37 cellular contexts compared by ENCODE assay signal in genomic region chr1:146022403-146023127, GRCh38. TPM values are rescaled to one million over a fixed set of nuclear protein-coding genes. Genes with fewer than 3 reads are reported as not detected.
"Had no signal": no experiment of that assay in that cellular context is flagged by ENCODE, and none has a peak within 500 bp of the region (broad histone marks: within the 10 kb centered on the region; RNA-seq: fewer than 3 reads in every experiment).

No MANE protein-coding gene starts in this region.

- H3K27ac ChIP-seq: cardiac muscle cell, Peyer's patch, WERI-Rb-1 had no signal

- H3K36me3 ChIP-seq: cardiac muscle cell, MG63, Peyer's patch, WERI-Rb-1 had no signal

- H3K4me3 ChIP-seq: cardiac muscle cell, MG63, Peyer's patch had no signal

- H3K9me3 ChIP-seq: MG63, Peyer's patch had no signal

- DNase-seq: activated CD4-positive, alpha-beta T cell treated with anti-CD3 and anti-CD28 coated beads, Interleukin-2, amount 10 ng/mL, durations not matched to agents 24 days and 14 days; activated CD4-positive, alpha-beta T cell treated with anti-CD3 and anti-CD28 coated beads, Interleukin-2, amount 50 U/mL, for 4 hours; activated CD4-positive, CD25-positive, alpha-beta regulatory T cell; activated CD8-positive, alpha-beta T cell treated with anti-CD3 and anti-CD28 coated beads for 36 hours; activated effector memory CD4-positive, alpha-beta T cell treated with anti-CD3 and anti-CD28 coated beads, Interleukin-2, amount 50 U/mL, for 16 hours; activated naive CD4-positive, alpha-beta T cell; activated naive CD4-positive, alpha-beta T cell treated with anti-CD3 and anti-CD28 coated beads, Interleukin-2, amount 50 U/mL, for 16 hours; activated naive CD8-positive, alpha-beta T cell treated with anti-CD3 and anti-CD28 coated beads for 36 hours; activated T-cell treated with anti-CD3 and anti-CD28 coated beads, Interleukin-2, amount 50 U/mL, for 1 hour; activated T-cell treated with anti-CD3 and anti-CD28 coated beads, Interleukin-2, amount 50 U/mL, for 72 hours; amniotic stem cell; aorta; Kasumi-1; MG63; NCI-H1092; NCI-H1436 treated with DMSO at 0.1 percent for 48 hours; NCI-H187; NCI-H2029 treated with DMSO at 0.1 percent for 48 hours; NCI-H2107; NCI-H2171; NCI-H510A; NCI-H526; NCI-H748 treated with DMSO at 0.1 percent for 48 hours; NK-92 treated with Interleukin-12 subunit alpha and Interleukin-12 subunit beta, amount 100 ng/mL, for 24 hours; PC-3; Peyer's patch; RPMI8226; SHP77 treated with DMSO at 0.1 percent for 48 hours; SW 1271; T-helper 1 cell; T-helper 2 cell; T-helper 9 cell; WERI-Rb-1 had no signal

- ATAC-seq: activated CD8-positive, alpha-beta T cell treated with anti-CD3 and anti-CD28 coated beads for 36 hours; activated T-cell treated with anti-CD3 and anti-CD28 coated beads, Interleukin-2, amount 50 U/mL, for 72 hours; activated T-helper 17 cell treated with anti-CD3 and anti-CD28 coated beads, Interleukin-2, amount 50 U/mL, for 72 hours; PC-3 had no signal

RNA-seq across cellular contexts. Expression of gene HJV, which starts 1.0 kb away (rescaled TPM):
- total RNA-seq: activated CD4-positive, alpha-beta T cell treated with anti-CD3 and anti-CD28 coated beads, Interleukin-2, amount 10 ng/mL, durations not matched to agents 24 days and 14 days; activated CD8-positive, alpha-beta memory T cell treated with anti-CD3 and anti-CD28 coated beads for 36 hours; activated CD8-positive, alpha-beta T cell treated with anti-CD3 and anti-CD28 coated beads for 36 hours; activated naive CD8-positive, alpha-beta T cell treated with anti-CD3 and anti-CD28 coated beads for 36 hours; activated T-cell treated with anti-CD3 and anti-CD28 coated beads, Interleukin-2, amount 50 U/mL, for 72 hours; activated T-helper 17 cell treated with anti-CD3 and anti-CD28 coated beads, Interleukin-2, amount 50 U/mL, for 72 hours; aorta; cardiac muscle cell; PC-3; Peyer's patch; SK-MEL-5 had no signal
- polyA plus RNA-seq: aorta, cardiac muscle cell had no signal
